ENCODE assay signal across 1 cellular context in the genomic region with DNA sequence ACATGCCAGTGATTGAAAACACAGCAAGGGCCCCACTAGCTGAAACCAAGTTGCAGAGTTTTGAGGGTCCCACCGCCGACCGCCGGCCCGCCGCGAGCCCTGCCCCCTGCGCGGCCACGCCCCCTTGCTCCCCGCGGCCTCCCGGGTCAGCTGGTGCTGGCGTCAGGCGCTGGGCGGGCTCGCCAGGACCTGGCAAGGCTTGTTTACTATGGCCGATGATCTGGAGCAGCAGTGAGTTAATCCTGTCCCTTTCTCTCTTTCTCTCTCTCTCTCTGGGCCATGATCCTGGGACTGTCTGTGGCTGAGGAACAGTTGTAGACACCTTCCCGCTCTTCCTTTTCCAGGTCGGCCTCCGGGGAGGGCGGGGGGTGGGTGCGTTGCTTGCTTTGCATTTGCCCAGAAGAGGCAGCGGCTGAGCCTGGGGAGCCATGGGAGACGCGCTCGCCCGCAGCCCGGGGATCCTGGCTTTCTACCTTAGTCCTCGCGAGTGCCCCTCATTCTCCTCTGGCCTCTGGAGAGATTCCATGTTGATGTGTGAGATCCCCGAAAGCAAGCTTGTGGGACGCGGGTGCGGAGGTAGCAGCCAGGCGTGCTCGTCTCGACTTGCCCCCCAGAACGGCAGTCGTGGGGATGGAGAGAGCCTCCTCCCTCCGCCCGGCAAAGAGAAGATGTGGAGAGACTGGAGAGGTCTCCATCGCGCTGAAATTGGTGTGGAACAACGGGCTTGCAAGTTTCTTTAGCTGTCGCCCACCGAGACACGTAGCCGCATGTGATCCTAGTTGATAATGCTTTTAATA.
A peak's percentile ranks its signal among the peaks of the same experiment; 100 is the strongest.
TF ChIP-seq lines count a peak whose summit lies in the region.

ABHD4 (plus strand) TSS at position 202 of the 797 bp plus-strand sequence; CDS start at position 209, 7 bp downstream.

TF ChIP-seq in HepG2, 621 proteins besides CTCF, POLR2A, EP300 and RAD21 (continued from another document and continues in another):
- TF ChIP-seq, protein P1, sequence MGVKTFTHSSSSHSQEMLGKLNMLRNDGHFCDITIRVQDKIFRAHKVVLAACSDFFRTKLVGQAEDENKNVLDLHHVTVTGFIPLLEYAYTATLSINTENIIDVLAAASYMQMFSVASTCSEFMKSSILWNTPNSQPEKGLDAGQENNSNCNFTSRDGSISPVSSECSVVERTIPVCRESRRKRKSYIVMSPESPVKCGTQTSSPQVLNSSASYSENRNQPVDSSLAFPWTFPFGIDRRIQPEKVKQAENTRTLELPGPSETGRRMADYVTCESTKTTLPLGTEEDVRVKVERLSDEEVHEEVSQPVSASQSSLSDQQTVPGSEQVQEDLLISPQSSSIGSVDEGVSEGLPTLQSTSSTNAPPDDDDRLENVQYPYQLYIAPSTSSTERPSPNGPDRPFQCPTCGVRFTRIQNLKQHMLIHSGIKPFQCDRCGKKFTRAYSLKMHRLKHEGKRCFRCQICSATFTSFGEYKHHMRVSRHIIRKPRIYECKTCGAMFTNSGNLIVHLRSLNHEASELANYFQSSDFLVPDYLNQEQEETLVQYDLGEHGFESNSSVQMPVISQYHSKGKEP (CRISPR knock-in tag; IDR thresholded peaks at IDR 0.05) = peak; percentile 39; the same call in 1 of the 2 replicates
- peak; percentile 95 for TF ChIP-seq ZBTB38 (CRISPR knock-in tag; IDR thresholded peaks at IDR 0.05)
- TF ChIP-seq ZNF616 (CRISPR knock-in tag; IDR thresholded peaks at IDR 0.05; ENCODE audit: low read depth) = peak; percentile 66; the same call in 1 of the 2 replicates
- peak; percentile 71; the same call in 1 of the 2 replicates for TF ChIP-seq ZNF274 (CRISPR knock-in tag; IDR thresholded peaks at IDR 0.05)
- TF ChIP-seq MYNN (CRISPR knock-in tag; IDR thresholded peaks at IDR 0.05; ENCODE audit: low read depth) = no peak; the same call in 1 of the 2 replicates
- TF ChIP-seq NFYB (CRISPR knock-in tag; IDR thresholded peaks at IDR 0.05) = no peak
- TF ChIP-seq, protein P2, sequence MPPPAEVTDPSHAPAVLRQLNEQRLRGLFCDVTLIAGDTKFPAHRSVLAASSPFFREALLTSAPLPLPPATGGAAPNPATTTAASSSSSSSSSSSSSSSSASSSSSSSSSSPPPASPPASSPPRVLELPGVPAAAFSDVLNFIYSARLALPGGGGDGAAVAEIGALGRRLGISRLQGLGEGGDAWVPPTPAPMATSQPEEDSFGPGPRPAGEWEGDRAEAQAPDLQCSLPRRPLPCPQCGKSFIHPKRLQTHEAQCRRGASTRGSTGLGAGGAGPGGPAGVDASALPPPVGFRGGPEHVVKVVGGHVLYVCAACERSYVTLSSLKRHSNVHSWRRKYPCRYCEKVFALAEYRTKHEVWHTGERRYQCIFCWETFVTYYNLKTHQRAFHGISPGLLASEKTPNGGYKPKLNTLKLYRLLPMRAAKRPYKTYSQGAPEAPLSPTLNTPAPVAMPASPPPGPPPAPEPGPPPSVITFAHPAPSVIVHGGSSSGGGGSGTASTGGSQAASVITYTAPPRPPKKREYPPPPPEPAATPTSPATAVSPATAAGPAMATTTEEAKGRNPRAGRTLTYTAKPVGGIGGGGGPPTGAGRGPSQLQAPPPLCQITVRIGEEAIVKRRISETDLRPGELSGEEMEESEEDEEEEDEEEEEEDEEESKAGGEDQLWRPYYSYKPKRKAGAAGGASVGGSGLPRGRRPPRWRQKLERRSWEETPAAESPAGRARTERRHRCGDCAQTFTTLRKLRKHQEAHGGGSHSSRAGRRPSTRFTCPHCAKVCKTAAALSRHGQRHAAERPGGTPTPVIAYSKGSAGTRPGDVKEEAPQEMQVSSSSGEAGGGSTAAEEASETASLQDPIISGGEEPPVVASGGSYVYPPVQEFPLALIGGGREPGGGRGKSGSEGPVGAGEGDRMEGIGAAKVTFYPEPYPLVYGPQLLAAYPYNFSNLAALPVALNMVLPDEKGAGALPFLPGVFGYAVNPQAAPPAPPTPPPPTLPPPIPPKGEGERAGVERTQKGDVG (CRISPR knock-in tag; IDR thresholded peaks at IDR 0.05; ENCODE audit: borderline replicate concordance) = peak; percentile 26; the same call in 1 of the 2 replicates
- peak; percentile 85 for TF ChIP-seq ZNF772 (CRISPR knock-in tag; IDR thresholded peaks at IDR 0.05)
- TF ChIP-seq ZSCAN31 (CRISPR knock-in tag; IDR thresholded peaks at IDR 0.05; ENCODE audit: low read depth) = peak; percentile 97
- TF ChIP-seq ZNF614 (CRISPR knock-in tag; IDR thresholded peaks at IDR 0.05; ENCODE audit: borderline replicate concordance) = peak; percentile 36; the same call in 1 of the 2 replicates
- peak; percentile 68 for TF ChIP-seq ATF7-NPFF (CRISPR knock-in tag; IDR thresholded peaks at IDR 0.05; ENCODE audit: low read depth)
- TF ChIP-seq CBX2 (IDR thresholded peaks at IDR 0.05; ENCODE audit: low read depth, low read length) = no peak
- no peak; the same call in 1 of the 2 replicates for TF ChIP-seq CBX2 (CRISPR knock-in tag; IDR thresholded peaks at IDR 0.05; ENCODE audit: low read depth)
- TF ChIP-seq, protein P3, sequence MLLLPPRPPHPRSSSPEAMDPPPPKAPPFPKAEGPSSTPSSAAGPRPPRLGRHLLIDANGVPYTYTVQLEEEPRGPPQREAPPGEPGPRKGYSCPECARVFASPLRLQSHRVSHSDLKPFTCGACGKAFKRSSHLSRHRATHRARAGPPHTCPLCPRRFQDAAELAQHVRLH (CRISPR knock-in tag; IDR thresholded peaks at IDR 0.05; ENCODE audit: borderline replicate concordance, low read depth) = 0 out of 2 replicates have a peak, but pooled peaks have one; percentile 35
- TF ChIP-seq ZFX (CRISPR knock-in tag; IDR thresholded peaks at IDR 0.05; ENCODE audit: low read depth) = peak; percentile 89
- no peak; the same call in 1 of the 2 replicates for TF ChIP-seq ZNF264 (CRISPR knock-in tag; IDR thresholded peaks at IDR 0.05)
- TF ChIP-seq ZNF33A (CRISPR knock-in tag; IDR thresholded peaks at IDR 0.05; ENCODE audit: borderline replicate concordance) = no peak
- TF ChIP-seq ZNF598 (CRISPR knock-in tag; IDR thresholded peaks at IDR 0.05; ENCODE audit: borderline replicate concordance) = peak; percentile 94; the same call in 1 of the 2 replicates
- TF ChIP-seq PITX1 (CRISPR knock-in tag; IDR thresholded peaks at IDR 0.05) = peak; percentile 82
- TF ChIP-seq CEBPB (IDR thresholded peaks at IDR 0.05; ENCODE audit: borderline replicate concordance, low read depth, low read length) = no peak
- TF ChIP-seq TCF7 (IDR thresholded peaks at IDR 0.05; ENCODE audit: low read depth) = no peak
- TF ChIP-seq EED (CRISPR knock-in tag; IDR thresholded peaks at IDR 0.05) = peak; percentile 98
- TF ChIP-seq ZNF883 (CRISPR knock-in tag; IDR thresholded peaks at IDR 0.05; ENCODE audit: not compliant biosample characterization) = peak; percentile 67
- TF ChIP-seq ZNF503 (CRISPR knock-in tag; IDR thresholded peaks at IDR 0.05) = 0 out of 2 replicates have a peak, but pooled peaks have one; percentile 16
- TF ChIP-seq ZNF607 (CRISPR knock-in tag; IDR thresholded peaks at IDR 0.05; ENCODE audit: borderline replicate concordance) = peak; percentile 94
- TF ChIP-seq SRF (IDR thresholded peaks at IDR 0.05; ENCODE audit: low read depth, low read length) = 0 out of 2 replicates have a peak, but pooled peaks have one; percentile 23
- TF ChIP-seq CENPT (CRISPR knock-in tag; IDR thresholded peaks at IDR 0.05; ENCODE audit: low read depth) = no peak; the same call in 1 of the 2 replicates
- peak; percentile 85; the same call in 1 of the 2 replicates for TF ChIP-seq ZNF329 (CRISPR knock-in tag; IDR thresholded peaks at IDR 0.05; ENCODE audit: low read depth)
- TF ChIP-seq NR2C2 (CRISPR knock-in tag; IDR thresholded peaks at IDR 0.05; ENCODE audit: borderline replicate concordance) = peak; percentile 69
- TF ChIP-seq ZBTB1 (CRISPR knock-in tag; IDR thresholded peaks at IDR 0.05; ENCODE audit: borderline replicate concordance) = no peak
- no peak; the same call in 1 of the 2 replicates for TF ChIP-seq ZBTB8A (CRISPR knock-in tag; IDR thresholded peaks at IDR 0.05; ENCODE audit: borderline replicate concordance, low read depth)
- TF ChIP-seq ZNF331 (CRISPR knock-in tag; IDR thresholded peaks at IDR 0.05) = peak; percentile 99
- 0 out of 2 replicates have a peak, but pooled peaks have one; percentile 20 for TF ChIP-seq ZNF780A (CRISPR knock-in tag; IDR thresholded peaks at IDR 0.05)
- peak; percentile 48; the same call in 1 of the 2 replicates for TF ChIP-seq NR0B2 (CRISPR knock-in tag; IDR thresholded peaks at IDR 0.05)
- TF ChIP-seq, protein P4, sequence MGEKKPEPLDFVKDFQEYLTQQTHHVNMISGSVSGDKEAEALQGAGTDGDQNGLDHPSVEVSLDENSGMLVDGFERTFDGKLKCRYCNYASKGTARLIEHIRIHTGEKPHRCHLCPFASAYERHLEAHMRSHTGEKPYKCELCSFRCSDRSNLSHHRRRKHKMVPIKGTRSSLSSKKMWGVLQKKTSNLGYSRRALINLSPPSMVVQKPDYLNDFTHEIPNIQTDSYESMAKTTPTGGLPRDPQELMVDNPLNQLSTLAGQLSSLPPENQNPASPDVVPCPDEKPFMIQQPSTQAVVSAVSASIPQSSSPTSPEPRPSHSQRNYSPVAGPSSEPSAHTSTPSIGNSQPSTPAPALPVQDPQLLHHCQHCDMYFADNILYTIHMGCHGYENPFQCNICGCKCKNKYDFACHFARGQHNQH (CRISPR knock-in tag; IDR thresholded peaks at IDR 0.05) = peak; percentile 68
- 0 out of 2 replicates have a peak, but pooled peaks have one; percentile 74 for TF ChIP-seq ZNF512B (CRISPR knock-in tag; IDR thresholded peaks at IDR 0.05; ENCODE audit: borderline replicate concordance)
- TF ChIP-seq RFX1 (IDR thresholded peaks at IDR 0.05) = no peak
- TF ChIP-seq ETV6 (CRISPR knock-in tag; conservative IDR thresholded peaks at IDR 0.05) = 0 out of 2 replicates have a peak, but pooled peaks have one; percentile 14
- TF ChIP-seq PREB (CRISPR knock-in tag; IDR thresholded peaks at IDR 0.05) = no peak
- TF ChIP-seq SRSF1 (optimal IDR thresholded peaks at IDR 0.05; ENCODE audit: low read depth, low read length) = peak; percentile 97
- no peak; the same call in 1 of the 2 replicates for TF ChIP-seq ZNF543 (CRISPR knock-in tag; IDR thresholded peaks at IDR 0.05)
- TF ChIP-seq ZBTB37 (CRISPR knock-in tag; IDR thresholded peaks at IDR 0.05) = no peak; the same call in 1 of the 2 replicates
- no peak for TF ChIP-seq CHD2 (IDR thresholded peaks at IDR 0.05; ENCODE audit: low read depth, low read length)
